Comparison of ENCODE assay signal across 10 cellular contexts in the genomic region with DNA sequence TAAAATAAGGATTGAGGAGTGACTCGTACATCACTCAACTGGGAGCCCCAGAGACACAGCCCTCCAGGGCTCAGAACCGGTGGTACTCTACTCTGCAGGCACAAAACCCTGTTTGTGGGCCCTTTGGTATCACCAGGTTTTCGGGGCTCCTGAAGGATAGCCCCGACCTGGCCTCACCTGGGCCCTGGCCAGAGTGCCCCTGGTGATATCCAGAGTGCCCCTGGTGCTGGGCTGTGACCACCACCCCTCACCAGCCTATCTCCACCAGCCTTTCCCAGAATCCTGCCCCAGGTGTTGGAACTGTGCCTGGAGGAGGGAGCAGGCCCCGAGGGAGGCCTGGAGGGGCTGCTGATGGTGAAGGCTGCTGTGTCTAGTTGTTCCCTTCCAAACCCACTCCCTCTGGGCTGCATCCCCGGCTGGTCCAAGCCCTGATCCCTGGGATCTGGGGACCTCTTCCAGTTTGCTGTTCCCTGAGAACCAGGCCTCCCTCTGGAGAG. TPM values are rescaled to one million over a fixed set of nuclear protein-coding genes. Genes with fewer than 3 reads are reported as not detected.
A peak's percentile ranks its signal among the peaks of the same experiment; 100 is the strongest.
DNase-seq lines count a peak whose midpoint lies in the region; ATAC-seq and TF ChIP-seq lines count a peak whose summit lies in the region.
"Had no signal": no experiment of that assay in that cellular context is flagged by ENCODE, and none has a peak within 500 bp of the region (broad histone marks: within the 10 kb centered on the region; RNA-seq: fewer than 3 reads in every experiment).

No MANE protein-coding gene starts in this region.

- peak overlapping the region; percentile 19 for H3K9ac ChIP-seq in trophoblast cell (ENCODE audit: low read length)

- peak overlapping the region; percentile 61 for H3K14ac ChIP-seq in trophoblast cell (ENCODE audit: low read length)

- ATAC-seq in HG03280 (IDR thresholded peaks at IDR 0.05; ENCODE audit: unreplicated experiment) = no peak

- WGBS in trophoblast cell (ENCODE audit: extremely low coverage, insufficient coverage, insufficient read length) = no CpG with 5 or more reads among the region's 6 CpGs

- H3K27ac ChIP-seq in Peyer's patch = peak overlapping the region; percentile 62 to 92 (median 68)
- peak overlapping the region; percentile 68 for H3K27ac ChIP-seq in trophoblast cell (ENCODE audit: low read depth, low read length)

- TF ChIP-seq POLR2A in Peyer's patch (IDR thresholded peaks at IDR 0.05) = no peak

- H2AFZ ChIP-seq in trophoblast cell (ENCODE audit: insufficient read depth, low read length, poor library complexity) = no peak overlapping the region

- no peak overlapping the region for H3K23ac ChIP-seq in trophoblast cell (ENCODE audit: low read length)

- H4K12ac ChIP-seq in trophoblast cell (ENCODE audit: low read depth, low read length) = peak overlapping the region; percentile 5

- TF ChIP-seq CTCF in Peyer's patch (IDR thresholded peaks at IDR 0.05) (no peak), fibroblast of mammary gland (conservative IDR thresholded peaks at IDR 0.05; ENCODE audit: control insufficient read depth, insufficient read depth, low read depth, low read length) (no peak)

- peak overlapping the region; percentile 54 for H2BK120ac ChIP-seq in trophoblast cell (ENCODE audit: insufficient read depth, low read length, poor library complexity)

- no peak overlapping the region for H3K4me2 ChIP-seq in trophoblast cell (ENCODE audit: low read length)

- no peaks in the 10 kb centered on the region for H3K36me3 ChIP-seq in Peyer's patch
- H3K36me3 ChIP-seq in trophoblast cell (ENCODE audit: control insufficient read depth in 1 of 2, insufficient read depth in 2 of 2, low read length in 2 of 2) = no peaks in the 10 kb centered on the region

- DNase-seq in AG08396 (ENCODE audit: low spot score) = peak; percentile 10
- no peak for DNase-seq in Peyer's patch
- peak; percentile 40 for DNase-seq in fibroblast of mammary gland (ENCODE audit: low read depth)
- DNase-seq in trophoblast cell = no peak
- DNase-seq in NCI-H526 (lab: John Stamatoyannopoulos, UW) = no peak
- no peak for DNase-seq in hippocampal formation (lab: John Stamatoyannopoulos, UW)
- DNase-seq in HK-2 (ENCODE audit: unreplicated experiment) = no peak
- DNase-seq: NCI-H1436 treated with DMSO at 0.1 percent for 48 hours had no signal

- H3K79me2 ChIP-seq in trophoblast cell (ENCODE audit: control insufficient read depth, insufficient read depth, low read length, poor library complexity) = no peaks in the 10 kb centered on the region

- H2AK5ac ChIP-seq in trophoblast cell (ENCODE audit: low read length) = peak overlapping the region; percentile 28

- no peak overlapping the region for H3K4me3 ChIP-seq in Peyer's patch
- H3K4me3 ChIP-seq in fibroblast of mammary gland (ENCODE audit: control insufficient read depth, low read depth, low read length) = no peak overlapping the region
- H3K4me3 ChIP-seq in trophoblast cell (ENCODE audit: low read depth, low read length) = no peak overlapping the region

- H3K9me3 ChIP-seq in Peyer's patch (no peaks in the 10 kb centered on the region), trophoblast cell (ENCODE audit: insufficient read depth, low read depth, low read length) (peaks cover 4% of the 10 kb centered on the region)

- H3K27me3 ChIP-seq in Peyer's patch = no peaks in the 10 kb centered on the region
- no peaks in the 10 kb centered on the region for H3K27me3 ChIP-seq in trophoblast cell (ENCODE audit: insufficient read depth, low read length)

- H2BK5ac ChIP-seq in trophoblast cell (ENCODE audit: low read depth, low read length, poor library complexity) = peak overlapping the region; percentile 32

- H2BK12ac ChIP-seq in trophoblast cell (ENCODE audit: low read length) = peak overlapping the region; percentile 67

- H3K18ac ChIP-seq in trophoblast cell (ENCODE audit: low read length) = peak overlapping the region; percentile 12

- H3K4me1 ChIP-seq in Peyer's patch (peaks cover 0 to 15% (median 6%) of the 10 kb centered on the region in 4 donors), trophoblast cell (ENCODE audit: control insufficient read depth in 1 of 2, insufficient read depth in 2 of 2, low read length in 2 of 2) (peaks cover 31 to 34% of the 10 kb centered on the region in 2 experiments)

- H4K91ac ChIP-seq in trophoblast cell (ENCODE audit: low read depth, low read length) = peak overlapping the region; percentile 65

- peaks cover 25% of the 10 kb centered on the region for H3K79me1 ChIP-seq in trophoblast cell (ENCODE audit: low read length)

- H4K8ac ChIP-seq in trophoblast cell (ENCODE audit: low read depth, low read length) = peak overlapping the region; percentile 59

- H3K4ac ChIP-seq in trophoblast cell (ENCODE audit: low read depth, low read length) = peak overlapping the region; percentile 4

RNA-seq across cellular contexts. Expression of gene GGT5, which starts 2.2 kb away (rescaled TPM):
- total RNA-seq in Peyer's patch = 10 to 100 TPM in 3 of 4 donors, 1 to 10 TPM in 1; 8.9 to 25.2 (median 12.3) TPM
- 8.2 and 9.1 TPM in 2 replicates for polyA plus RNA-seq in trophoblast cell (2013)
- total RNA-seq: CD4-positive, alpha-beta T cell had no signal

RNA-seq across cellular contexts. Expression of gene SPECC1L, which starts 23.6 kb away (rescaled TPM):
- 100 to 1,000 TPM in 1 of 4 donors, 10 to 100 TPM in 3; 24.2 to 147 (median 34.4) TPM for total RNA-seq in Peyer's patch
- 28.4 and 30.4 TPM in 2 replicates for polyA plus RNA-seq in trophoblast cell (2013)

Comparison
In these comparisons a context has a peak if more than half of its experiments do, and no peak if none do; other contexts are left out.
1. DNase-seq: peak in AG08396 (single experiment) and fibroblast of mammary gland (single experiment); none in Peyer's patch (0 of 3), trophoblast cell (0 of 2), NCI-H526 (0 of 2), hippocampal formation (0 of 2) and HK-2 (single experiment).